In genomic region chr5:124810420-124810819, GRCh38 we compare ENCODE assay signal across 15 cellular contexts.
"Had no signal": no experiment of that assay in that cellular context is flagged by ENCODE, and none has a peak within 500 bp of the region (broad histone marks: within the 10 kb centered on the region; RNA-seq: fewer than 3 reads in every experiment).

No MANE protein-coding gene starts in this region.

- H3K4me3 Mint-ChIP-seq: activated naive CD4-positive, alpha-beta T cell treated with anti-CD3 and anti-CD28 coated beads, Interleukin-2, amount 50 U/mL, for 24 hours; memory B cell; T-helper 1 cell treated with Interleukin-12 subunit alpha and Interleukin-12 subunit beta and Interleukin-4 antibody, amounts not matched to agents 30 μg/mL and 1 μg/mL, for 36 hours had no signal

- H3K4me3 ChIP-seq: right atrium auricular region, skin epidermis, transverse colon had no signal

- H3K4me1 Mint-ChIP-seq: activated naive CD4-positive, alpha-beta T cell treated with anti-CD3 and anti-CD28 coated beads, Interleukin-2, amount 50 U/mL, for 24 hours; memory B cell had no signal

- H3K36me3 ChIP-seq: brain microvascular endothelial cell, right atrium auricular region, transverse colon had no signal

- H3K27me3 ChIP-seq: brain microvascular endothelial cell, right atrium auricular region, transverse colon had no signal

- H3K27ac ChIP-seq: brain microvascular endothelial cell, right atrium auricular region, skin epidermis, transverse colon had no signal

- H3K9me3 ChIP-seq: right atrium auricular region, transverse colon had no signal

- DNase-seq: activated CD4-positive, alpha-beta T cell treated with anti-CD3 and anti-CD28 coated beads, Interleukin-2, amount 50 U/mL, for 1 hour; activated T-cell treated with anti-CD3 and anti-CD28 coated beads for 4 hours; amniotic stem cell; brain microvascular endothelial cell; cerebellar nuclear complex; dermis blood vessel endothelial cell; islet precursor cell; posterior cingulate gyrus; transverse colon had no signal

- H3K27ac Mint-ChIP-seq: activated naive CD4-positive, alpha-beta T cell treated with anti-CD3 and anti-CD28 coated beads, Interleukin-2, amount 50 U/mL, for 24 hours; memory B cell; T-helper 1 cell treated with Interleukin-12 subunit alpha and Interleukin-12 subunit beta and Interleukin-4 antibody, amounts not matched to agents 30 μg/mL and 1 μg/mL, for 36 hours had no signal

- H3K27me3 Mint-ChIP-seq: activated naive CD4-positive, alpha-beta T cell treated with anti-CD3 and anti-CD28 coated beads, Interleukin-2, amount 50 U/mL, for 24 hours; memory B cell had no signal

- ATAC-seq: left lobe of liver had no signal

- H3K36me3 Mint-ChIP-seq: activated naive CD4-positive, alpha-beta T cell treated with anti-CD3 and anti-CD28 coated beads, Interleukin-2, amount 50 U/mL, for 24 hours; memory B cell had no signal

- H3K9me3 Mint-ChIP-seq: activated naive CD4-positive, alpha-beta T cell treated with anti-CD3 and anti-CD28 coated beads, Interleukin-2, amount 50 U/mL, for 24 hours; memory B cell; T-helper 1 cell treated with Interleukin-12 subunit alpha and Interleukin-12 subunit beta and Interleukin-4 antibody, amounts not matched to agents 30 μg/mL and 1 μg/mL, for 36 hours had no signal
